Comparison of ENCODE assay signal across 14 cellular contexts in genomic region chr1:17725811-17726582, GRCh38. TPM values are rescaled to one million over a fixed set of nuclear protein-coding genes. Genes with fewer than 3 reads are reported as not detected.
DNase-seq lines count a peak whose midpoint lies in the region; ATAC-seq and TF ChIP-seq lines count a peak whose summit lies in the region.
"Had no signal": no experiment of that assay in that cellular context is flagged by ENCODE, and none has a peak within 500 bp of the region (broad histone marks: within the 10 kb centered on the region; RNA-seq: fewer than 3 reads in every experiment).

No MANE protein-coding gene starts in this region.

- no peaks in the 10 kb centered on the region for H3K27me3 ChIP-seq in HCT116 (ENCODE audit: insufficient read depth, low read length)
- H3K27me3 ChIP-seq in WERI-Rb-1 (ENCODE audit: insufficient read depth, low read depth, severe bottlenecking) = no peaks in the 10 kb centered on the region
- H3K27me3 ChIP-seq in neuronal stem cell (ENCODE audit: control insufficient read depth in 3 of 3, insufficient read depth in 3 of 3, low read depth in 1 of 3, low read length in 3 of 3) = peaks cover 0 to 11% (median 2%) of the 10 kb centered on the region in 3 experiments
- peaks cover 17% of the 10 kb centered on the region; the same call in 1 of the 2 replicates for H3K27me3 ChIP-seq in SJCRH30
- H3K27me3 ChIP-seq: BLaER1 treated with 17β-estradiol and CSF1 and Interleukin-3, amounts not matched to agents 10 nM and 100 nM had no signal

- POLR2A ChIA-PET in HCT116 (lab: Charles Lee) = no interaction called here

- RAD21 ChIA-PET in HCT116 (lab: Charles Lee; ENCODE audit: low non-redundant PET in 1 of 2, low total read pairs in 2 of 2, uncharacterized antibody in 2 of 2, unreplicated experiment in 2 of 2) = no interaction called here

- peak overlapping the region; percentile 40 for H2AK5ac ChIP-seq in neuronal stem cell (ENCODE audit: low read depth, low read length)

- H2BK120ac ChIP-seq in neuronal stem cell (ENCODE audit: low read depth, low read length) = no peak overlapping the region

- intact Hi-C loops in HCT116 (cut with micrococcal nuclease) = no loop called here

- ATAC-seq in HCT116 = peak; percentile 23; the same call in 1 of the 2 replicates

- H3K14ac ChIP-seq in neuronal stem cell (ENCODE audit: low read length) = no peak overlapping the region

- peak overlapping the region; percentile 78 for H3K4me2 ChIP-seq in HCT116 (ENCODE audit: low read length)
- no peak overlapping the region for H3K4me2 ChIP-seq in neuronal stem cell (ENCODE audit: insufficient read depth, low read length, poor library complexity, severe bottlenecking)

- H3K4me3 ChIP-seq in HCT116 (replicated peaks in 1 of 2; ENCODE audit: low read depth in 1 of 2, low read length in 2 of 2) (no peak overlapping the region), WERI-Rb-1 (ENCODE audit: low read depth, low read length) (no peak overlapping the region), neuronal stem cell (ENCODE audit: low read length in 2 of 2) (no peak overlapping the region), SJCRH30 (no peak overlapping the region)
- H3K4me3 ChIP-seq: BLaER1 treated with 17β-estradiol and CSF1 and Interleukin-3, amounts not matched to agents 10 nM and 100 nM; GM23248 had no signal

- TF ChIP-seq RAD21 in HCT116 (IDR thresholded peaks at IDR 0.05; ENCODE audit: low read depth) = no peak

- H3K9ac ChIP-seq in HCT116 (ENCODE audit: low read length) (peak overlapping the region; percentile 35; the same call in 1 of the 2 replicates), neuronal stem cell (ENCODE audit: low read depth, low read length, poor library complexity) (no peak overlapping the region)
- H3K9ac ChIP-seq: BLaER1 treated with 17β-estradiol and CSF1 and Interleukin-3, amounts not matched to agents 10 nM and 100 nM; GM23248 had no signal

- no peaks in the 10 kb centered on the region for H3K9me2 ChIP-seq in HCT116 (ENCODE audit: insufficient read depth)

- H2BK12ac ChIP-seq in neuronal stem cell (ENCODE audit: low read length) = no peak overlapping the region

- BruUV-seq in HCT116 (replicated peaks; lab: Mats Ljungman, UMichigan) = no TSS peak

- H3K27ac ChIP-seq in HCT116 (ENCODE audit: low read depth, low read length) (no peak overlapping the region), WERI-Rb-1 (no peak overlapping the region), neuronal stem cell (replicated peaks; ENCODE audit: low read length) (no peak overlapping the region), SJCRH30 (no peak overlapping the region)
- H3K27ac ChIP-seq: 22Rv1; BLaER1 treated with 17β-estradiol and CSF1 and Interleukin-3, amounts not matched to agents 10 nM and 100 nM; GM23248 had no signal

- H4K20me1 ChIP-seq in HCT116 (ENCODE audit: insufficient read depth) = no peaks in the 10 kb centered on the region
- H4K20me1 ChIP-seq: BLaER1 treated with 17β-estradiol and CSF1 and Interleukin-3, amounts not matched to agents 10 nM and 100 nM had no signal

- no CpG with 5 or more reads among the region's 7 CpGs for WGBS in neuronal stem cell (ENCODE audit: extremely low coverage in 2 of 2, insufficient read length in 2 of 2, insufficient replicate concordance in 1 of 2), 2 donors

- peak overlapping the region; percentile 93 for H2AFZ ChIP-seq in HCT116 (ENCODE audit: low read depth, low read length, poor library complexity, severe bottlenecking)
- no peak overlapping the region for H2AFZ ChIP-seq in neuronal stem cell (ENCODE audit: low read length)
- H2AFZ ChIP-seq: GM23248 had no signal

- no peak for TF ChIP-seq POLR2A in HCT116 (IDR thresholded peaks at IDR 0.05; ENCODE audit: borderline replicate concordance, extremely low read depth, insufficient read depth, insufficient read length)

- H3K36me3 ChIP-seq in HCT116 (ENCODE audit: control insufficient read depth in 1 of 2, insufficient read depth in 2 of 2, low read length in 2 of 2) = no peaks in the 10 kb centered on the region
- no peaks in the 10 kb centered on the region for H3K36me3 ChIP-seq in WERI-Rb-1
- no peaks in the 10 kb centered on the region for H3K36me3 ChIP-seq in neuronal stem cell (replicated peaks in 1 of 2; ENCODE audit: control insufficient read depth in 2 of 2, insufficient read depth in 2 of 2, low read length in 2 of 2)
- H3K36me3 ChIP-seq in SJCRH30 = no peaks in the 10 kb centered on the region
- H3K36me3 ChIP-seq: BLaER1 treated with 17β-estradiol and CSF1 and Interleukin-3, amounts not matched to agents 10 nM and 100 nM had no signal

- CTCF ChIA-PET in HCT116 (lab: Charles Lee) = interaction anchor here (1.1 kb wide), 1 partner anchor 65 kb away, joined by 6 read pairs; no protein-coding TSS in a partner anchor

- DNase-seq in NCI-H82 (lab: John Stamatoyannopoulos, UW) = peak; percentile 33
- DNase-seq in NCI-H82 treated with DMSO at 0.1 percent for 48 hours (lab: John Stamatoyannopoulos, UW; ENCODE audit: unreplicated experiment) = no peak
- DNase-seq in HCT116 (ENCODE audit: low read depth, low spot score) = no peak
- DNase-seq in WERI-Rb-1 = peak; percentile 53
- DNase-seq in neuronal stem cell (ENCODE audit: low spot score) = no peak
- no peak for DNase-seq in NCI-H1417 (lab: John Stamatoyannopoulos, UW)
- DNase-seq in SJCRH30 = no peak
- DNase-seq in activated CD4-positive, alpha-beta T cell treated with anti-CD3 and anti-CD28 coated beads for 48 hours = no peak
- DNase-seq: CD4-positive, CD25-positive, alpha-beta regulatory T cell; DMS53; GF-D8 had no signal

- H3K23ac ChIP-seq in neuronal stem cell (ENCODE audit: low read depth, low read length, poor library complexity) = no peak overlapping the region

- no peak; a peak in 1 of 6 replicates for TF ChIP-seq CTCF in HCT116 (IDR thresholded peaks at IDR 0.05 in 2 of 3, conservative IDR thresholded peaks at IDR 0.05 in 1 of 3; ENCODE audit: borderline replicate concordance in 1 of 3, insufficient read depth in 1 of 3, low read depth in 2 of 3, low read length in 2 of 3)
- TF ChIP-seq CTCF in WERI-Rb-1 (IDR thresholded peaks at IDR 0.05; ENCODE audit: low read depth, low read length) = 0 out of 2 replicates have a peak, but pooled peaks have one; percentile 15

- no peak overlapping the region for H3K4ac ChIP-seq in neuronal stem cell (ENCODE audit: low read length)

- H2BK5ac ChIP-seq in neuronal stem cell (ENCODE audit: low read length) = no peak overlapping the region

- peak overlapping the region; percentile 54 for H3K18ac ChIP-seq in neuronal stem cell (ENCODE audit: low read length)

- no peaks in the 10 kb centered on the region for H3K79me2 ChIP-seq in HCT116 (ENCODE audit: insufficient read depth, low read length)

- H2BK15ac ChIP-seq in neuronal stem cell (ENCODE audit: low read length) = no peak overlapping the region

- H4K8ac ChIP-seq in neuronal stem cell (ENCODE audit: low read depth, low read length) = no peak overlapping the region

- peaks cover 5 to 28% of the 10 kb centered on the region in 2 experiments; a peak in 3 of 4 replicates for H3K4me1 ChIP-seq in HCT116 (ENCODE audit: control insufficient read depth in 1 of 2, insufficient read depth in 2 of 2, low read length in 2 of 2)
- H3K4me1 ChIP-seq in neuronal stem cell (ENCODE audit: control insufficient read depth in 2 of 2, insufficient read depth in 1 of 2, low read depth in 1 of 2, low read length in 2 of 2) = peaks cover 0 to 2% of the 10 kb centered on the region in 2 donors
- H3K4me1 ChIP-seq in SJCRH30 = no peaks in the 10 kb centered on the region

- H3K9me3 ChIP-seq in HCT116 (ENCODE audit: control insufficient read depth in 1 of 2, insufficient read depth in 1 of 2, low read depth in 1 of 2, low read length in 2 of 2) (no peaks in the 10 kb centered on the region), WERI-Rb-1 (ENCODE audit: severe bottlenecking) (no peaks in the 10 kb centered on the region), neuronal stem cell (replicated peaks in 1 of 2; ENCODE audit: control insufficient read depth in 2 of 2, insufficient read depth in 1 of 2, low read depth in 1 of 2, low read length in 2 of 2) (no peaks in the 10 kb centered on the region), SJCRH30 (replicated peaks) (no peaks in the 10 kb centered on the region)

- H4K91ac ChIP-seq in neuronal stem cell (ENCODE audit: low read depth, low read length, poor library complexity) = no peak overlapping the region

- no peaks in the 10 kb centered on the region for H3K79me1 ChIP-seq in neuronal stem cell (ENCODE audit: low read depth, low read length)

TF ChIP-seq in HCT116, 20 proteins besides CTCF, POLR2A, EP300 and RAD21 (continues in another document):
- TF ChIP-seq CBX3 (IDR thresholded peaks at IDR 0.05; ENCODE audit: low read depth) (no peak), SRF (IDR thresholded peaks at IDR 0.05; ENCODE audit: low read depth) (no peak), TCF7L2 (IDR thresholded peaks at IDR 0.05; ENCODE audit: borderline replicate concordance, extremely low read depth, insufficient read depth, insufficient read length) (no peak), POLR2AphosphoS5 (IDR thresholded peaks at IDR 0.05; ENCODE audit: low read depth, low read length) (no peak), JUND (IDR thresholded peaks at IDR 0.05) (no peak), ATF3 (IDR thresholded peaks at IDR 0.05) (no peak)

RNA-seq across cellular contexts. Expression of gene ACTL8, which starts 29.1 kb away (rescaled TPM):
- total RNA-seq in HCT116 (2021; ENCODE audit: unreplicated experiment) = 0.69 TPM
- polyA plus RNA-seq in HCT116 (2012) = 0.30 and 0.34 TPM in 2 replicates
- polyA plus RNA-seq in neuronal stem cell (2013, experiment 1 of 2) = not detected
- not detected for polyA plus RNA-seq in neuronal stem cell (2013, experiment 2 of 2)
- total RNA-seq in SJCRH30 (2014; rRNA removed; shearing (Covaris generic)) = 0.08 and 0.13 TPM in 2 replicates
- total RNA-seq: CD4-positive, CD25-positive, alpha-beta regulatory T cell had no signal
- polyA plus RNA-seq: CD4-positive, CD25-positive, alpha-beta regulatory T cell; GM23248 had no signal

Comparison
In these comparisons a context has a peak if more than half of its experiments do, and no peak if none do; other contexts are left out.
1. DNase-seq: peak in NCI-H82 (single experiment) and WERI-Rb-1 (single experiment); none in NCI-H82 treated with DMSO at 0.1 percent for 48 hours (single experiment), HCT116 (single experiment), neuronal stem cell (single experiment), NCI-H1417 (0 of 3), SJCRH30 (0 of 2) and activated CD4-positive, alpha-beta T cell treated with anti-CD3 and anti-CD28 coated beads for 48 hours (single experiment).